26 cellular contexts compared by ENCODE assay signal in genomic region chr9:70778568-70778967, GRCh38.
"Had no signal": no experiment of that assay in that cellular context is flagged by ENCODE, and none has a peak within 500 bp of the region (broad histone marks: within the 10 kb centered on the region; RNA-seq: fewer than 3 reads in every experiment).

No MANE protein-coding gene starts in this region.

- DNase-seq: dermis blood vessel endothelial cell; dorsolateral prefrontal cortex; effector CD4-positive, alpha-beta T cell; effector memory CD4-positive, alpha-beta T cell; erythroblast; esophagus squamous epithelium; foreskin fibroblast; gastrocnemius medialis; glutamatergic neuron; head of caudate nucleus; heart right ventricle; hippocampal formation; left cardiac atrium; left lung; left ventricle myocardium superior; lower lobe of right lung; mesenchymal stem cell; midbrain; naive thymus-derived CD4-positive, alpha-beta T cell had no signal

- H3K4me3 ChIP-seq: coronary artery, dorsolateral prefrontal cortex, esophagus squamous epithelium, gastrocnemius medialis, heart right ventricle, left lung, lower lobe of right lung had no signal

- H3K4me1 ChIP-seq: esophagus squamous epithelium, gastrocnemius medialis, heart right ventricle, left lung, lower lobe of right lung had no signal

- H3K4me1 Mint-ChIP-seq: naive thymus-derived CD4-positive, alpha-beta T cell had no signal

- H3K27ac ChIP-seq: coronary artery, dorsolateral prefrontal cortex, epithelial cell of prostate, esophagus squamous epithelium, gastrocnemius medialis, heart right ventricle, left lung, lower lobe of right lung had no signal

- H3K27me3 ChIP-seq: dorsolateral prefrontal cortex, esophagus squamous epithelium, gastrocnemius medialis, heart right ventricle, left lung had no signal

- FAIRE-seq: colon, endometrium, islet of Langerhans, keratinocyte had no signal

- H3K36me3 Mint-ChIP-seq: naive thymus-derived CD4-positive, alpha-beta T cell had no signal

- H3K4me3 Mint-ChIP-seq: naive thymus-derived CD4-positive, alpha-beta T cell had no signal

- H3K36me3 ChIP-seq: esophagus squamous epithelium, gastrocnemius medialis, heart right ventricle, left lung, lower lobe of right lung had no signal

- ATAC-seq: esophagus mucosa; gastrocnemius medialis; heart right ventricle; left cardiac atrium; left lung; left ventricle myocardium superior; lower lobe of right lung; naive thymus-derived CD4-positive, alpha-beta T cell had no signal

- H3K27ac Mint-ChIP-seq: naive thymus-derived CD4-positive, alpha-beta T cell had no signal

- H3K9me3 ChIP-seq: esophagus squamous epithelium, gastrocnemius medialis, heart right ventricle, left lung, lower lobe of right lung had no signal
